8 cellular contexts compared by ENCODE assay signal in genomic region chrX:119880552-119881437, GRCh38. TPM values are rescaled to one million over a fixed set of nuclear protein-coding genes. Genes with fewer than 3 reads are reported as not detected.
A peak's percentile ranks its signal among the peaks of the same experiment; 100 is the strongest.
DNase-seq lines count a peak whose midpoint lies in the region; ATAC-seq and TF ChIP-seq lines count a peak whose summit lies in the region.

No MANE protein-coding gene starts in this region.

- ATAC-seq in GM18861 (IDR thresholded peaks at IDR 0.05; ENCODE audit: unreplicated experiment), result peak; percentile 88
- peak; percentile 81 for ATAC-seq in HG03097 (IDR thresholded peaks at IDR 0.05; ENCODE audit: low FRiP score, unreplicated experiment)
- peak; percentile 89 to 91 for ATAC-seq in activated T-cell treated with anti-CD3 and anti-CD28 coated beads, Interleukin-2, amount 50 U/mL, for 4 hours
- peak; percentile 56 for ATAC-seq in gastroesophageal sphincter

- no peak overlapping the region for H3K27ac ChIP-seq in CD8-positive, alpha-beta memory T cell (ENCODE audit: low read depth, low read length)
- peak overlapping the region in 2 of 4 donors; percentile 4 to 39 for H3K27ac ChIP-seq in gastroesophageal sphincter

- peak in 3 of 4 experiments; percentile 45 to 57 (median 48) for TF ChIP-seq CTCF in gastroesophageal sphincter (IDR thresholded peaks at IDR 0.05)

- H3K4me1 Mint-ChIP-seq in CD8-positive, alpha-beta memory T cell, result peaks cover 12 to 17% (median 14%) of the 10 kb centered on the region in 3 donors
- H3K4me1 Mint-ChIP-seq in activated T-cell treated with anti-CD3 and anti-CD28 coated beads, Interleukin-2, amount 50 U/mL, for 4 hours (ENCODE audit: low read depth), result peaks cover 12% of the 10 kb centered on the region

- no peak overlapping the region for H3K4me3 ChIP-seq in CD8-positive, alpha-beta memory T cell (ENCODE audit: low read length)
- no peak overlapping the region for H3K4me3 ChIP-seq in gastroesophageal sphincter

- no peak for TF ChIP-seq EP300 in gastroesophageal sphincter (IDR thresholded peaks at IDR 0.05)

- CTCF ChIA-PET in CD8-positive, alpha-beta memory T cell (lab: Charles Lee), result interaction anchor here (0.9 to 1.3 kb wide), 4 partner anchors 19 to 96 kb away, joined by 3 read pairs; partner anchors contain the start of gene RPL39

- H3K36me3 Mint-ChIP-seq in CD8-positive, alpha-beta memory T cell, result peaks cover 0 to 17% (median 3%) of the 10 kb centered on the region in 3 donors
- H3K36me3 Mint-ChIP-seq in activated T-cell treated with anti-CD3 and anti-CD28 coated beads, Interleukin-2, amount 50 U/mL, for 4 hours (ENCODE audit: insufficient read depth), result peaks cover 1% of the 10 kb centered on the region

- H3K4me3 Mint-ChIP-seq in CD8-positive, alpha-beta memory T cell, result no peak overlapping the region
- H3K4me3 Mint-ChIP-seq in activated T-cell treated with anti-CD3 and anti-CD28 coated beads, Interleukin-2, amount 50 U/mL, for 4 hours, result no peak overlapping the region

- no peaks in the 10 kb centered on the region for H3K27me3 ChIP-seq in CD8-positive, alpha-beta memory T cell (ENCODE audit: insufficient read depth, low read length, poor library complexity, severe bottlenecking)
- H3K27me3 ChIP-seq in gastroesophageal sphincter, result no peaks in the 10 kb centered on the region

- WGBS in gastroesophageal sphincter (ENCODE audit: low coverage in 1 of 2), 2 donors, result 16 to 76% methylated on average over 4 to 5 of the region's 11 CpGs

- no peaks in the 10 kb centered on the region for H3K9me3 ChIP-seq in CD8-positive, alpha-beta memory T cell (ENCODE audit: low read length)
- no peaks in the 10 kb centered on the region for H3K9me3 ChIP-seq in gastroesophageal sphincter

- peaks cover 0 to 3% of the 10 kb centered on the region in 2 donors for H3K27me3 Mint-ChIP-seq in CD8-positive, alpha-beta memory T cell
- no peaks in the 10 kb centered on the region for H3K27me3 Mint-ChIP-seq in activated T-cell treated with anti-CD3 and anti-CD28 coated beads, Interleukin-2, amount 50 U/mL, for 4 hours (ENCODE audit: low read depth)

- peak in 4 of 5 donors; percentile 1 to 60 (median 34) for DNase-seq in CD8-positive, alpha-beta memory T cell
- DNase-seq in NCI-H82 treated with DMSO at 0.1 percent for 48 hours (lab: John Stamatoyannopoulos, UW; ENCODE audit: unreplicated experiment) (peak; percentile 53), pulmonary artery endothelial cell (ENCODE audit: low read depth, low spot score) (peak; percentile 17), activated gamma-delta T cell treated with Interleukin-2 at 50 U/mL for 16 hours (no peak)
- DNase-seq in activated T-cell treated with anti-CD3 and anti-CD28 coated beads, Interleukin-2, amount 50 U/mL, for 4 hours, result peak; percentile 9

- H3K9me3 Mint-ChIP-seq in CD8-positive, alpha-beta memory T cell, result no peaks in the 10 kb centered on the region
- no peaks in the 10 kb centered on the region for H3K9me3 Mint-ChIP-seq in activated T-cell treated with anti-CD3 and anti-CD28 coated beads, Interleukin-2, amount 50 U/mL, for 4 hours

- H3K36me3 ChIP-seq in CD8-positive, alpha-beta memory T cell (ENCODE audit: insufficient read depth, low read length), result no peaks in the 10 kb centered on the region
- H3K36me3 ChIP-seq in gastroesophageal sphincter, result peaks cover 0 to 29% of the 10 kb centered on the region in 2 donors

- no peaks in the 10 kb centered on the region for H3K4me1 ChIP-seq in CD8-positive, alpha-beta memory T cell (ENCODE audit: insufficient read depth, low read length)
- no peaks in the 10 kb centered on the region for H3K4me1 ChIP-seq in gastroesophageal sphincter

- H3K27ac Mint-ChIP-seq in CD8-positive, alpha-beta memory T cell, result peak overlapping the region in 7 of 8 donors; percentile 30 to 87 (median 64)

- POLR2A ChIA-PET in CD8-positive, alpha-beta memory T cell (lab: Charles Lee), result no interaction called here

- no peak for TF ChIP-seq POLR2A in gastroesophageal sphincter (IDR thresholded peaks at IDR 0.05)

RNA-seq across cellular contexts. Expression of gene NDUFA1, which starts 9.2 kb away (rescaled TPM):
- 10 to 100 TPM; 97.3 to 98.5 TPM for total RNA-seq in CD8-positive, alpha-beta memory T cell
- 314 TPM for polyA plus RNA-seq in CD8-positive, alpha-beta memory T cell
- total RNA-seq in activated T-cell treated with anti-CD3 and anti-CD28 coated beads, Interleukin-2, amount 50 U/mL, for 4 hours, result 10 to 100 TPM; 82.4 to 87.4 (median 83.8) TPM
- total RNA-seq in gastroesophageal sphincter, result 100 to 1,000 TPM in 1 of 4 donors, 10 to 100 TPM in 3; 55.8 to 104 (median 74.5) TPM
- 68.0 and 100 TPM in 2 replicates for total RNA-seq in pulmonary artery endothelial cell

RNA-seq across cellular contexts. Expression of gene RNF113A, which starts 9.3 kb away (rescaled TPM):
- 10 to 100 TPM; 22.9 to 25.1 TPM for total RNA-seq in CD8-positive, alpha-beta memory T cell
- 59.6 TPM for polyA plus RNA-seq in CD8-positive, alpha-beta memory T cell
- total RNA-seq in activated T-cell treated with anti-CD3 and anti-CD28 coated beads, Interleukin-2, amount 50 U/mL, for 4 hours, result 10 to 100 TPM; 23.7 to 27.5 (median 24.9) TPM
- total RNA-seq in gastroesophageal sphincter (10 to 100 TPM in 3 of 4 donors, 1 to 10 TPM in 1; 6.4 to 18.6 (median 12.6) TPM), pulmonary artery endothelial cell (15.8 and 16.6 TPM in 2 replicates)

RNA-seq across cellular contexts. Expression of gene AKAP14, which starts 14.9 kb away (rescaled TPM):
- not detected for total RNA-seq in CD8-positive, alpha-beta memory T cell
- not detected for polyA plus RNA-seq in CD8-positive, alpha-beta memory T cell
- not detected for total RNA-seq in activated T-cell treated with anti-CD3 and anti-CD28 coated beads, Interleukin-2, amount 50 U/mL, for 4 hours
- total RNA-seq in gastroesophageal sphincter, result not detected
- not detected in 2 replicates for total RNA-seq in pulmonary artery endothelial cell

RNA-seq across cellular contexts. Expression of gene UPF3B, which starts 28.0 kb away (rescaled TPM):
- 10 to 100 TPM; 19.9 to 22.7 TPM for total RNA-seq in CD8-positive, alpha-beta memory T cell
- polyA plus RNA-seq in CD8-positive, alpha-beta memory T cell, result 10.9 TPM
- total RNA-seq in activated T-cell treated with anti-CD3 and anti-CD28 coated beads, Interleukin-2, amount 50 U/mL, for 4 hours, result 10 to 100 TPM; 14.5 to 16.5 (median 16.3) TPM
- 1 to 10 TPM; 3.9 to 7.0 (median 4.3) TPM for total RNA-seq in gastroesophageal sphincter
- 2.4 and 3.2 TPM in 2 replicates for total RNA-seq in pulmonary artery endothelial cell
